8 cellular contexts compared by ENCODE assay signal in the genomic region with DNA sequence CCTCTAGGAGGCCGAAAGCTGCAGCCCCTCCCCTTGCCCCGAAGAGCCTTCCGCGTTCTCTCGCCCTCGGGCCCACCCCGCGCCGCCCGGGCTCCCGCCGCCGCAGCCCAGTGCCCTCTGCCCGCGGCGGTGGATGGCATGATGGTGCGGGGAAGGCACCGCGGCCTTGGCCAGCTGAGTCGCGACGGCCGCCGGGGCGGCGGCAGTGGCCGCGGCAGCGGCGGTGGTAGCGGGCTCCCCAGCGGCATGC. TPM values are rescaled to one million over a fixed set of nuclear protein-coding genes. Genes with fewer than 3 reads are reported as not detected.
DNase-seq lines count a peak whose midpoint lies in the region; ATAC-seq and TF ChIP-seq lines count a peak whose summit lies in the region.

No MANE protein-coding gene starts in this region.

- POLR2A ChIA-PET in activated CD4-positive, alpha-beta memory T cell treated with anti-CD3 and anti-CD28 coated beads for 36 hours (lab: Charles Lee) = interaction anchor here (1.2 to 3.0 kb wide), 8 partner anchors 8 to 1031 kb away, joined by 3 to 22 read pairs (median 6); partner anchors contain the start of gene BCL2A1

- peaks cover 0 to 52% (median 33%) of the 10 kb centered on the region in 4 donors for H3K4me1 ChIP-seq in sigmoid colon

- CTCF ChIA-PET in activated CD4-positive, alpha-beta memory T cell treated with anti-CD3 and anti-CD28 coated beads for 36 hours (lab: Charles Lee) = interaction anchor here (1.1 to 6.3 kb wide), 5 partner anchors 11 to 264 kb away, joined by 3 to 53 read pairs (median 5); no protein-coding TSS in a partner anchor

- no peak for TF ChIP-seq POLR2A in sigmoid colon (IDR thresholded peaks at IDR 0.05)

- H3K4me3 Mint-ChIP-seq in activated CD4-positive, alpha-beta memory T cell treated with anti-CD3 and anti-CD28 coated beads for 36 hours = peak overlapping the region; percentile 80

- H3K9me3 Mint-ChIP-seq in activated CD4-positive, alpha-beta memory T cell treated with anti-CD3 and anti-CD28 coated beads for 36 hours = no peaks in the 10 kb centered on the region

- peak overlapping the region; percentile 79 to 88 (median 86) for H3K4me3 ChIP-seq in sigmoid colon

- peak overlapping the region; percentile 99 for H3K27ac Mint-ChIP-seq in activated CD4-positive, alpha-beta memory T cell treated with anti-CD3 and anti-CD28 coated beads for 36 hours

- H3K27me3 ChIP-seq in sigmoid colon = no peaks in the 10 kb centered on the region

- no peaks in the 10 kb centered on the region for H3K9me3 ChIP-seq in sigmoid colon

- peak overlapping the region; percentile 94 to 98 (median 96) for H3K27ac ChIP-seq in sigmoid colon

- intact Hi-C loops in activated CD4-positive, alpha-beta memory T cell treated with anti-CD3 and anti-CD28 coated beads for 36 hours (cut with micrococcal nuclease) = no loop called here
- intact Hi-C loops in left cardiac atrium (cut with DNase I) (no loop called here), sigmoid colon (cut with DNase I) (loop anchor here (10.0 kb wide), 1 partner anchor 323 kb away; the partner anchor contains the start of gene STARD5)

- ATAC-seq in GM18511 (IDR thresholded peaks at IDR 0.05; ENCODE audit: unreplicated experiment) = peak; percentile 33
- peak; percentile 25 to 29 for ATAC-seq in left cardiac atrium
- ATAC-seq in GM21528 (IDR thresholded peaks at IDR 0.05; ENCODE audit: low FRiP score, unreplicated experiment) = no peak

- peaks cover 46% of the 10 kb centered on the region for H3K4me1 Mint-ChIP-seq in activated CD4-positive, alpha-beta memory T cell treated with anti-CD3 and anti-CD28 coated beads for 36 hours (ENCODE audit: low read depth)

- no peak for TF ChIP-seq EP300 in sigmoid colon (IDR thresholded peaks at IDR 0.05)

- 1 to 3% methylated on average over 32 of the region's 32 CpGs for WGBS in sigmoid colon, 2 donors

- TF ChIP-seq CTCF in sigmoid colon (IDR thresholded peaks at IDR 0.05) = no peak

- H3K27me3 Mint-ChIP-seq in activated CD4-positive, alpha-beta memory T cell treated with anti-CD3 and anti-CD28 coated beads for 36 hours = no peaks in the 10 kb centered on the region

- DNase-seq in activated CD4-positive, alpha-beta memory T cell treated with anti-CD3 and anti-CD28 coated beads for 36 hours = no peak
- no peak for DNase-seq in left cardiac atrium
- no peak for DNase-seq in sigmoid colon
- no peak for DNase-seq in DMS79 (lab: John Stamatoyannopoulos, UW)
- DNase-seq in stimulated activated CD4-positive, alpha-beta T cell treated with anti-CD3 and anti-CD28 coated beads, Interleukin-4, amount 100 ng/mL, for 4 hours = no peak
- no peak for DNase-seq in AG08395 (ENCODE audit: low spot score)

- peaks cover 0 to 12% (median 0%) of the 10 kb centered on the region in 4 donors for H3K36me3 ChIP-seq in sigmoid colon

- peaks cover 18% of the 10 kb centered on the region for H3K36me3 Mint-ChIP-seq in activated CD4-positive, alpha-beta memory T cell treated with anti-CD3 and anti-CD28 coated beads for 36 hours

RNA-seq across cellular contexts. Expression of gene TLNRD1, which starts 1.2 kb away (rescaled TPM):
- 10 to 100 TPM; 23.5 to 25.4 TPM for total RNA-seq in activated CD4-positive, alpha-beta memory T cell treated with anti-CD3 and anti-CD28 coated beads for 36 hours
- 10 to 100 TPM in 1 of 2 donors, 1 to 10 TPM in 1; 9.2 to 19.5 TPM for total RNA-seq in left cardiac atrium
- 10 to 100 TPM; 12.5 to 18.3 (median 12.8) TPM for total RNA-seq in sigmoid colon
- 10 to 100 TPM in 1 of 3 donors, 1 to 10 TPM in 2; 6.6 to 10.6 (median 6.9) TPM for polyA plus RNA-seq in sigmoid colon

RNA-seq across cellular contexts. Expression of gene MESD, which starts 12.3 kb away (rescaled TPM):
- total RNA-seq in activated CD4-positive, alpha-beta memory T cell treated with anti-CD3 and anti-CD28 coated beads for 36 hours = 10 to 100 TPM; 20.0 to 20.5 TPM
- 10 to 100 TPM; 17.3 to 19.4 TPM for total RNA-seq in left cardiac atrium
- 10 to 100 TPM; 11.7 to 20.8 (median 15.7) TPM for total RNA-seq in sigmoid colon
- polyA plus RNA-seq in sigmoid colon = 10 to 100 TPM in 1 of 3 donors, 1 to 10 TPM in 2; 5.4 to 20.1 (median 6.9) TPM
